ENCODE assay signal across 8 cellular contexts in the genomic region with DNA sequence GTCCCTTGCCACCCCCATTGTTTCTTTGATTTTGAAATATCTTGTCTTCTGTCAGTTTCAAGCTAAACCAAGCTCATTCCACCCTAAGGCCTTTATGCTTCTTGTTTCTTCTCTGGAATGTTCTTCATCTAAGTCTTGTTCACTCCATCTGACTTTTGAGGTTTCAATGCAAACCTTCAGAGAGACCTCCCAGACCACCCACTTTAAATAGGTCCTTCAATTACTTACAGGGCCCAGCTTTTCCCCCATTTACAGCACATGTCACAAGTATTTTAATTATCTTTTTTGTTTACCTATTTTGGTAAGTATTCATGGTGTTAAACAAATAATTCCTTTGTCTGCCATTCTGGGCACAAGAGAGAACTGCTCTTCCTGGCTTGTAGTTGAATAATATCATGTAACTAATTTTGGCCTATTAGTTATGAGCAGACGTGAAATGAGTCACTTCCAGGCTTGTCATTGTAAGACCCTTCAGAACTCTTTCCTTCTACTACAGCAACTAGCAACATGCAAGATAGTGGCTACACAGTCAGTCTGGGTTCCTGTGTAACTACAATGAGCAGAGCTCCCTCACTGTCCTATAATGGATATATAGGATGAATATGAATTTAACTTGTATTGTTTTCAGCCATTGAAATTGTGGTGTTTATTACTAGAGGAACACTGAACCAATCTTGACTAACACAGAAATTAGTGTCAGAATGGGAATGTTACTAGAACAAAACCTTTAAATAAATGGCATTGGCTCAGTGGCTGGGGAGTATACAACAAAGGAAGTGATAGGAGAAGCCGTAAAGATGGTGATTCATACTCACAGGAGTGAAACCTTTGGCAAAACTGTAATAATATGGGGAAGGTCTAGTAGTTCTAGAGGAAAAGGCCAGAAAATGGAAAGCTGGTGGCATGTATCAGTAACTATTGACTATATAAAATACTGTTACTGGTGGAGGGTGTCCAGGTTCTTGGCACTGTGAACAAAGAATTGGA. TPM values are rescaled to one million over a fixed set of nuclear protein-coding genes. Genes with fewer than 3 reads are reported as not detected.
DNase-seq lines count a peak whose midpoint lies in the region; ATAC-seq lines count a peak whose summit lies in the region.

No MANE protein-coding gene starts in this region.

- peak overlapping the region; percentile 60 for H3K4me3 Mint-ChIP-seq in activated T-helper 1 cell treated with anti-CD3 and anti-CD28 coated beads, Interleukin-12 subunit alpha, Interleukin-12 subunit beta, Interleukin-2, Interleukin-4 antibody, amounts not matched to agents 30 ng/mL and 10 ng/mL and 1 ng/mL, durations not matched to agents 14 hours and 24 hours and 36 hours

- H3K18ac ChIP-seq in mesenchymal stem cell (ENCODE audit: low read depth in 1 of 2, low read length in 2 of 2) = no peak overlapping the region

- H2AFZ ChIP-seq in mesenchymal stem cell (ENCODE audit: low read depth, low read length) = no peak overlapping the region

- no peaks in the 10 kb centered on the region for H3K36me3 ChIP-seq in mesenchymal stem cell (ENCODE audit: control insufficient read depth in 1 of 2, insufficient read depth in 2 of 2, low read depth in 1 of 2, low read length in 2 of 2)

- H3K27ac Mint-ChIP-seq in activated T-helper 1 cell treated with anti-CD3 and anti-CD28 coated beads, Interleukin-12 subunit alpha, Interleukin-12 subunit beta, Interleukin-2, Interleukin-4 antibody, amounts not matched to agents 30 ng/mL and 10 ng/mL and 1 ng/mL, durations not matched to agents 14 hours and 24 hours and 36 hours = peak overlapping the region; percentile 85

- no peak overlapping the region for H3K23ac ChIP-seq in mesenchymal stem cell (ENCODE audit: low read length in 2 of 2)

- no peak overlapping the region for H3K27ac ChIP-seq in mesenchymal stem cell (ENCODE audit: low read length, poor library complexity, severe bottlenecking)

- H2BK12ac ChIP-seq in mesenchymal stem cell (ENCODE audit: low read length in 2 of 2) = no peak overlapping the region

- H3K4me2 ChIP-seq in mesenchymal stem cell (ENCODE audit: low read length, poor library complexity, severe bottlenecking) = no peak overlapping the region

- no peaks in the 10 kb centered on the region for H3K27me3 ChIP-seq in mesenchymal stem cell (ENCODE audit: control insufficient read depth in 1 of 2, insufficient read depth in 1 of 2, low read length in 2 of 2)

- no peak overlapping the region for H4K91ac ChIP-seq in mesenchymal stem cell (ENCODE audit: low read length)

- H3K79me1 ChIP-seq in mesenchymal stem cell (replicated peaks; ENCODE audit: low read length, poor library complexity, severe bottlenecking) = no peaks in the 10 kb centered on the region

- H2BK15ac ChIP-seq in mesenchymal stem cell (ENCODE audit: low read depth, poor library complexity, severe bottlenecking) = no peak overlapping the region

- H3K27me3 Mint-ChIP-seq in activated T-helper 1 cell treated with anti-CD3 and anti-CD28 coated beads, Interleukin-12 subunit alpha, Interleukin-12 subunit beta, Interleukin-2, Interleukin-4 antibody, amounts not matched to agents 30 ng/mL and 10 ng/mL and 1 ng/mL, durations not matched to agents 14 hours and 24 hours and 36 hours (ENCODE audit: insufficient read depth) = peaks cover 2% of the 10 kb centered on the region

- intact Hi-C loops in activated T-helper 1 cell treated with anti-CD3 and anti-CD28 coated beads, Interleukin-12 subunit alpha, Interleukin-12 subunit beta, Interleukin-2, Interleukin-4 antibody, amounts not matched to agents 30 ng/mL and 10 ng/mL and 1 ng/mL, durations not matched to agents 14 hours and 24 hours and 36 hours (cut with micrococcal nuclease) = loop anchor here (1.0 to 10.0 kb wide), 8 partner anchors 15 to 1917 kb away; partner anchors contain the start of genes AKR1B1, CNOT4, NUP205 and WDR91

- H3K9ac ChIP-seq in mesenchymal stem cell (ENCODE audit: low read length) = peak overlapping the region; percentile 77

- H3K4me1 ChIP-seq in mesenchymal stem cell (ENCODE audit: control insufficient read depth, insufficient read depth, low read depth, low read length) = no peaks in the 10 kb centered on the region

- no peaks in the 10 kb centered on the region for H3K9me3 Mint-ChIP-seq in activated T-helper 1 cell treated with anti-CD3 and anti-CD28 coated beads, Interleukin-12 subunit alpha, Interleukin-12 subunit beta, Interleukin-2, Interleukin-4 antibody, amounts not matched to agents 30 ng/mL and 10 ng/mL and 1 ng/mL, durations not matched to agents 14 hours and 24 hours and 36 hours

- no peaks in the 10 kb centered on the region for H3K9me3 ChIP-seq in mesenchymal stem cell (ENCODE audit: control insufficient read depth, low read length)

- WGBS in mesenchymal stem cell = 17% methylated on average over 1 of the region's 2 CpGs

- no peak overlapping the region for H3K4ac ChIP-seq in mesenchymal stem cell (ENCODE audit: low read depth in 1 of 2, low read length in 2 of 2)

- no peak overlapping the region for H2BK5ac ChIP-seq in mesenchymal stem cell (ENCODE audit: low read depth, low read length, poor library complexity, severe bottlenecking)

- no peak overlapping the region for H3K14ac ChIP-seq in mesenchymal stem cell (ENCODE audit: low read length in 2 of 2)

- H4K8ac ChIP-seq in mesenchymal stem cell (ENCODE audit: low read length) = peak overlapping the region; percentile 56

- H3K4me1 Mint-ChIP-seq in activated T-helper 1 cell treated with anti-CD3 and anti-CD28 coated beads, Interleukin-12 subunit alpha, Interleukin-12 subunit beta, Interleukin-2, Interleukin-4 antibody, amounts not matched to agents 30 ng/mL and 10 ng/mL and 1 ng/mL, durations not matched to agents 14 hours and 24 hours and 36 hours (ENCODE audit: low read depth) = peaks cover 60% of the 10 kb centered on the region

- H2BK120ac ChIP-seq in mesenchymal stem cell (ENCODE audit: low read depth, low read length) = no peak overlapping the region

- H2AK5ac ChIP-seq in mesenchymal stem cell (ENCODE audit: low read length, severe bottlenecking) = no peak overlapping the region

- DNase-seq in COLO829 (ENCODE audit: low spot score) (peak; percentile 92), mesenchymal stem cell (peak; percentile 72), SK-N-DZ (ENCODE audit: low spot score) (no peak), NCI-H1092 (lab: John Stamatoyannopoulos, UW) (no peak)
- DNase-seq in activated T-helper 1 cell treated with anti-CD3 and anti-CD28 coated beads, Interleukin-12 subunit alpha, Interleukin-12 subunit beta, Interleukin-2, Interleukin-4 antibody, amounts not matched to agents 30 ng/mL and 10 ng/mL and 1 ng/mL, durations not matched to agents 14 hours and 24 hours and 36 hours (ENCODE audit: low spot score) = no peak

- H3K4me3 ChIP-seq in mesenchymal stem cell (ENCODE audit: insufficient read depth in 1 of 2, low read depth in 1 of 2, low read length in 2 of 2) = peak overlapping the region in 1 of 2 experiments; percentile 73

- ATAC-seq in HG02852 (IDR thresholded peaks at IDR 0.05; ENCODE audit: unreplicated experiment) (peak; percentile 18), GM18867 (IDR thresholded peaks at IDR 0.05; ENCODE audit: unreplicated experiment) (no peak), HG03521 (IDR thresholded peaks at IDR 0.05; ENCODE audit: unreplicated experiment) (no peak)

- H3K36me3 Mint-ChIP-seq in activated T-helper 1 cell treated with anti-CD3 and anti-CD28 coated beads, Interleukin-12 subunit alpha, Interleukin-12 subunit beta, Interleukin-2, Interleukin-4 antibody, amounts not matched to agents 30 ng/mL and 10 ng/mL and 1 ng/mL, durations not matched to agents 14 hours and 24 hours and 36 hours (ENCODE audit: low read depth) = peaks cover 3% of the 10 kb centered on the region

RNA-seq across cellular contexts. Expression of gene MTPN, which starts 2.8 kb away (rescaled TPM):
- 117 and 119 TPM in 2 replicates for total RNA-seq in activated T-helper 1 cell treated with anti-CD3 and anti-CD28 coated beads, Interleukin-12 subunit alpha, Interleukin-12 subunit beta, Interleukin-2, Interleukin-4 antibody, amounts not matched to agents 30 ng/mL and 10 ng/mL and 1 ng/mL, durations not matched to agents 14 hours and 24 hours and 36 hours
- polyA plus RNA-seq in mesenchymal stem cell (2013, experiment 1 of 2) = 156 TPM
- 152 TPM for polyA plus RNA-seq in mesenchymal stem cell (2013, experiment 2 of 2)
- polyA plus RNA-seq in SK-N-DZ (2014; cell fraction: cytosol; rRNA removed) = 115 and 117 TPM in 2 replicates
- polyA plus RNA-seq in SK-N-DZ (2014; cell fraction: nucleus; rRNA removed) = 38.9 and 41.0 TPM in 2 replicates

Comparison
In these comparisons a context has a peak if more than half of its experiments do, and no peak if none do; other contexts are left out.
1. DNase-seq: peak in COLO829 (single experiment) and mesenchymal stem cell (single experiment); none in activated T-helper 1 cell treated with anti-CD3 and anti-CD28 coated beads, Interleukin-12 subunit alpha, Interleukin-12 subunit beta, Interleukin-2, Interleukin-4 antibody, amounts not matched to agents 30 ng/mL and 10 ng/mL and 1 ng/mL, durations not matched to agents 14 hours and 24 hours and 36 hours (single experiment), SK-N-DZ (single experiment) and NCI-H1092 (single experiment).